ENCODE assay signal across 2 cellular contexts in genomic region chr2:203803046-203803429, GRCh38.
TF ChIP-seq lines count a peak whose summit lies in the region.

No MANE protein-coding gene starts in this region.

TF ChIP-seq in SK-N-SH, 30 proteins besides CTCF, POLR2A, EP300 and RAD21 (continued from another document):
- TF ChIP-seq REST (IDR thresholded peaks at IDR 0.05; ENCODE audit: low read depth, low read length) = no peak
- TF ChIP-seq GATA2 (CRISPR knock-in tag; IDR thresholded peaks at IDR 0.05) = no peak
- TF ChIP-seq POLR2AphosphoS5 (IDR thresholded peaks at IDR 0.05; ENCODE audit: low read depth, low read length) = no peak
- TF ChIP-seq NFIC (IDR thresholded peaks at IDR 0.05; ENCODE audit: borderline replicate concordance) = no peak
- no peak for TF ChIP-seq ELF1 (IDR thresholded peaks at IDR 0.05)
- no peak for TF ChIP-seq YY1 (IDR thresholded peaks at IDR 0.05; ENCODE audit: low read depth)
- no peak for TF ChIP-seq USF2 (IDR thresholded peaks at IDR 0.05; ENCODE audit: borderline replicate concordance, low read depth, low read length)
- no peak for TF ChIP-seq JUND (IDR thresholded peaks at IDR 0.05)
- no peak for TF ChIP-seq TAF1 (IDR thresholded peaks at IDR 0.05; ENCODE audit: borderline replicate concordance, low read depth, low read length)
- no peak for TF ChIP-seq SIN3A (IDR thresholded peaks at IDR 0.05; ENCODE audit: borderline replicate concordance, low read depth, low read length)
- no peak for TF ChIP-seq ZBTB33 (IDR thresholded peaks at IDR 0.05; ENCODE audit: borderline replicate concordance, low read depth)
- TF ChIP-seq MAX (IDR thresholded peaks at IDR 0.05; ENCODE audit: low read depth) = no peak
- no peak for TF ChIP-seq CHD2 (IDR thresholded peaks at IDR 0.05; ENCODE audit: low read length, partially characterized antibody)
- TF ChIP-seq TEAD4 (IDR thresholded peaks at IDR 0.05; ENCODE audit: borderline replicate concordance, insufficient read depth) = no peak
- TF ChIP-seq MEF2A (IDR thresholded peaks at IDR 0.05; ENCODE audit: borderline replicate concordance, low read depth) = no peak
- no peak for TF ChIP-seq FOXM1 (IDR thresholded peaks at IDR 0.05; ENCODE audit: low read depth)
- TF ChIP-seq FOSL2 (IDR thresholded peaks at IDR 0.05; ENCODE audit: borderline replicate concordance, low read depth) = no peak
TF ChIP-seq in SK-N-SH: peak in this region for 0.

TF ChIP-seq in SK-N-SH treated with all-trans-retinoic acid at 6 μM for 48 hours, 23 proteins besides CTCF, POLR2A, EP300 and RAD21 (continued from another document):
- no peak for TF ChIP-seq TSHZ2 (CRISPR knock-in tag; IDR thresholded peaks at IDR 0.05)
- TF ChIP-seq ESRRG (CRISPR knock-in tag; IDR thresholded peaks at IDR 0.05) = no peak
- TF ChIP-seq ZFP30 (CRISPR knock-in tag; IDR thresholded peaks at IDR 0.05) = no peak
